In the genomic region with DNA sequence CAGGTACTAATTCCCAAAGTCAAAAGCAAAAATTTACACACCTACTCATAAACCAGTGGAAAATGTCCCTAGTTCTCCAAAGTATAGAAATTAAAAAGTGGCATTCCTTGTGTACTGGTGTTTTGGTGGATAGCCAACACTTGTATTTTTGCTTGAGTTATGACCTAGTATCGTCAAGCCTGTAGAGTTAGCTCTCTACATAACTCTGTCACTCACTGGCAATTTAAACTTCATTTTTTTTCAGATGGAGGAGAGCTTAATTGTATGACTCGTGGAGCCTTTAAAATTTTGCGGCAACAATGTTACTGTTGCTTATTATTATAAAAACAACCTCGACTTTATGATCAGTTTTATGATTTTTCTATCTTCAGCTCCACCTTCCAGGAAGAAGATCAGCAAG, we compare ENCODE assay signal across 24 cellular contexts. TPM values are rescaled to one million over a fixed set of nuclear protein-coding genes. Genes with fewer than 3 reads are reported as not detected.
A peak's percentile ranks its signal among the peaks of the same experiment; 100 is the strongest.
DNase-seq lines count a peak whose midpoint lies in the region; ATAC-seq and TF ChIP-seq lines count a peak whose summit lies in the region.
"Had no signal": no experiment of that assay in that cellular context is flagged by ENCODE, and none has a peak within 500 bp of the region (broad histone marks: within the 10 kb centered on the region; RNA-seq: fewer than 3 reads in every experiment).

No MANE protein-coding gene starts in this region.

- ATAC-seq in SK-N-SH treated with all-trans-retinoic acid at 6 μM for 48 hours (peak; percentile 57), gastrocnemius medialis (no peak)
- ATAC-seq: K562, Panc1 had no signal

- H3K27ac ChIP-seq in gastrocnemius medialis, result peak overlapping the region in 3 of 4 donors; percentile 24 to 73 (median 69)
- no peak overlapping the region for H3K27ac ChIP-seq in coronary artery
- H3K27ac ChIP-seq: BLaER1 treated with 17β-estradiol and CSF1 and Interleukin-3, amounts not matched to agents 10 nM and 100 nM had no signal

- H3K4me1 ChIP-seq in gastrocnemius medialis, result peaks cover 0 to 7% of the 10 kb centered on the region in 2 donors
- H3K4me1 ChIP-seq: Caco-2 had no signal

- H3K36me3 ChIP-seq in gastrocnemius medialis, result no peaks in the 10 kb centered on the region
- H3K36me3 ChIP-seq: BLaER1 treated with 17β-estradiol and CSF1 and Interleukin-3, amounts not matched to agents 10 nM and 100 nM had no signal

- in situ Hi-C loops in gastrocnemius medialis (cut with MboI; ENCODE audit: low sequenced_read_pairs in 4 of 4), result no loop called here

- H3K9me3 ChIP-seq in gastrocnemius medialis, result no peaks in the 10 kb centered on the region
- H3K9me3 ChIP-seq: BLaER1 treated with 17β-estradiol and CSF1 and Interleukin-3, amounts not matched to agents 10 nM and 100 nM; Caco-2 had no signal

- no peaks in the 10 kb centered on the region for H3K27me3 Mint-ChIP-seq in mesothelial cell of epicardium (ENCODE audit: low read depth)
- no peaks in the 10 kb centered on the region for H3K27me3 Mint-ChIP-seq in type B pancreatic cell

- H3K36me3 Mint-ChIP-seq in mesothelial cell of epicardium, result no peaks in the 10 kb centered on the region
- no peaks in the 10 kb centered on the region for H3K36me3 Mint-ChIP-seq in type B pancreatic cell
- H3K36me3 Mint-ChIP-seq: CD4-positive, alpha-beta memory T cell had no signal

- peak overlapping the region; percentile 94 for H3K27ac Mint-ChIP-seq in mesothelial cell of epicardium
- H3K27ac Mint-ChIP-seq in type B pancreatic cell, result no peak overlapping the region
- H3K27ac Mint-ChIP-seq: CD4-positive, alpha-beta memory T cell had no signal

- no peak for TF ChIP-seq CTCF in mesothelial cell of epicardium (IDR thresholded peaks at IDR 0.05; ENCODE audit: unreplicated experiment)
- no peak for TF ChIP-seq CTCF in gastrocnemius medialis (IDR thresholded peaks at IDR 0.05 in 4 of 5, conservative IDR thresholded peaks at IDR 0.05 in 1 of 5)
- no peak for TF ChIP-seq CTCF in coronary artery (IDR thresholded peaks at IDR 0.05)
- TF ChIP-seq CTCF in type B pancreatic cell (conservative IDR thresholded peaks at IDR 0.05), result no peak

- H3K27me3 ChIP-seq in gastrocnemius medialis, result no peaks in the 10 kb centered on the region
- H3K27me3 ChIP-seq: BLaER1 treated with 17β-estradiol and CSF1 and Interleukin-3, amounts not matched to agents 10 nM and 100 nM had no signal

- H3K9me3 Mint-ChIP-seq in mesothelial cell of epicardium (no peaks in the 10 kb centered on the region), type B pancreatic cell (no peaks in the 10 kb centered on the region)
- H3K9me3 Mint-ChIP-seq: CD4-positive, alpha-beta memory T cell had no signal

- H3K4me1 Mint-ChIP-seq in mesothelial cell of epicardium (peaks cover 38% of the 10 kb centered on the region), type B pancreatic cell (ENCODE audit: unreplicated experiment) (no peaks in the 10 kb centered on the region)
- H3K4me1 Mint-ChIP-seq: CD4-positive, alpha-beta memory T cell had no signal

- no peak overlapping the region for H3K4me3 Mint-ChIP-seq in mesothelial cell of epicardium
- H3K4me3 Mint-ChIP-seq in type B pancreatic cell, result no peak overlapping the region
- H3K4me3 Mint-ChIP-seq: CD4-positive, alpha-beta memory T cell had no signal

- intact Hi-C loops in gastrocnemius medialis (cut with DNase I; ENCODE audit: low total_unique reads), result no loop called here

- DNase-seq in EL (peak; percentile 36), mesothelial cell of epicardium (ENCODE audit: low spot score in 2 of 2, unreplicated experiment in 2 of 2) (no peak), gastrocnemius medialis (no peak), NCI-H2171 treated with DMSO at 0.1 percent for 48 hours (lab: John Stamatoyannopoulos, UW) (no peak), NAMALWA (ENCODE audit: low spot score) (no peak), coronary artery (ENCODE audit: low spot score) (no peak), type B pancreatic cell (ENCODE audit: extremely low spot score, unreplicated experiment) (no peak)
- DNase-seq: 8988T; Caco-2; CD4-positive, alpha-beta memory T cell; DMS 273 treated with DMSO at 0.1 percent for 48 hours; DMS79 treated with DMSO at 0.1 percent for 48 hours; NCI-H1105; NCI-H146; NCI-H2029; NCI-H345; NCI-H524 treated with DMSO at 0.1 percent for 48 hours; NCI-H82; SIG-M5 had no signal

- no peak for TF ChIP-seq POLR2A in gastrocnemius medialis (IDR thresholded peaks at IDR 0.05)

- H3K4me3 ChIP-seq in gastrocnemius medialis (no peak overlapping the region), coronary artery (no peak overlapping the region)
- H3K4me3 ChIP-seq: BLaER1 treated with 17β-estradiol and CSF1 and Interleukin-3, amounts not matched to agents 10 nM and 100 nM; K562 had no signal

TF ChIP-seq in SK-N-SH treated with all-trans-retinoic acid at 6 μM for 48 hours, 23 proteins besides CTCF, POLR2A, EP300 and RAD21:
- TF ChIP-seq PPARA (CRISPR knock-in tag; IDR thresholded peaks at IDR 0.05; ENCODE audit: borderline replicate concordance), result no peak

RNA-seq across cellular contexts. Expression of a gene that starts 58.7 kb away (rescaled TPM):
- 13.1 to 14.9 TPM (median 14.3 TPM) in 3 replicates for total RNA-seq in mesothelial cell of epicardium
- 1 to 10 TPM in 2 of 4 donors, under 1 TPM in 2; 0.81 to 2.8 (median 1.0) TPM for total RNA-seq in gastrocnemius medialis
- total RNA-seq in type B pancreatic cell (ENCODE audit: low replicate concordance), result 3.2 and 7.8 TPM in 2 replicates
- total RNA-seq: CD4-positive, alpha-beta memory T cell; G401 had no signal

Comparison
In these comparisons a context has a peak if more than half of its experiments do, and no peak if none do; other contexts are left out.
1. H3K27ac ChIP-seq: peak in gastrocnemius medialis (3 of 4); none in coronary artery (0 of 2).